Comparison of ENCODE assay signal across 8 cellular contexts in the genomic region with DNA sequence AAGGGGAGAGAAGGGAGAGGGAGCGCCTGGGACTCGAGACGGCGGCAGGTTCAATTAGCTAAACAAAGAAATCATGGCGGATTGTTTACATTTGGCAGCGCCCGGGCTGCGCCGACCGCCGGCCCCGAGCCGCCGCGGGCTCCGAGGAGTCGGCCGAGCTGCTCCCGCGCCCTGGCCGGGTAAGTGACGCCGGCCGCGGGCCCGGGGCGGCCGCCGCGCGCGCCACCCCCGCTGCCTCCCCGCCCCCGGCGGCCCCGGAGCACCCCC.
A peak's percentile ranks its signal among the peaks of the same experiment; 100 is the strongest.
DNase-seq lines count a peak whose midpoint lies in the region; ATAC-seq and TF ChIP-seq lines count a peak whose summit lies in the region.

No MANE protein-coding gene starts in this region.

- no peak overlapping the region for H2AFZ ChIP-seq in fibroblast of lung (ENCODE audit: low read length)

- H3K4me3 ChIP-seq in Peyer's patch (peak overlapping the region in 3 of 4 donors; percentile 20 to 46 (median 40)), fibroblast of lung (replicated peaks in 1 of 4; ENCODE audit: control extremely low read depth in 1 of 4, insufficient read depth in 1 of 4, low read depth in 3 of 4, low read length in 4 of 4) (peak overlapping the region; percentile 20 to 60 (median 44)), skeletal muscle cell (ENCODE audit: low read depth, low read length) (peak overlapping the region; percentile 53)

- TF ChIP-seq CTCF in Peyer's patch (IDR thresholded peaks at IDR 0.05) (no peak), fibroblast of lung (conservative IDR thresholded peaks at IDR 0.05 in 1 of 2, IDR thresholded peaks at IDR 0.05 in 1 of 2; ENCODE audit: low read depth in 1 of 2, low read length in 2 of 2) (no peak)

- no peak for TF ChIP-seq POLR2A in Peyer's patch (IDR thresholded peaks at IDR 0.05)

- H3K9ac ChIP-seq in fibroblast of lung (ENCODE audit: insufficient read depth, low read length): no peak overlapping the region

- peak; percentile 62 for ATAC-seq in HG02885 (IDR thresholded peaks at IDR 0.05; ENCODE audit: poor library complexity, unreplicated experiment)
- ATAC-seq in HG02623 (IDR thresholded peaks at IDR 0.05; ENCODE audit: unreplicated experiment): no peak
- no peak for ATAC-seq in GM18867 (IDR thresholded peaks at IDR 0.05; ENCODE audit: unreplicated experiment)

- DNase-seq in GM03348 (ENCODE audit: low spot score) (peak; percentile 35), Peyer's patch (no peak), fibroblast of lung (ENCODE audit: low read depth in 2 of 2) (peak; percentile 3 to 25), skeletal muscle cell (ENCODE audit: low read depth) (no peak), activated gamma-delta T cell (lab: John Stamatoyannopoulos, UW) (no peak)

- no peaks in the 10 kb centered on the region for H3K79me2 ChIP-seq in fibroblast of lung (ENCODE audit: control insufficient read depth, insufficient read depth, low read length)

- H3K36me3 ChIP-seq in Peyer's patch: no peaks in the 10 kb centered on the region
- no peaks in the 10 kb centered on the region for H3K36me3 ChIP-seq in fibroblast of lung (ENCODE audit: control insufficient read depth, insufficient read depth, low read length)

- H4K20me1 ChIP-seq in fibroblast of lung (ENCODE audit: control insufficient read depth, extremely low read depth, insufficient read depth, low read length): no peaks in the 10 kb centered on the region

- no peak overlapping the region for H3K27ac ChIP-seq in Peyer's patch
- no peak overlapping the region for H3K27ac ChIP-seq in fibroblast of lung (ENCODE audit: insufficient read depth, low read length)

- peaks cover 0 to 17% (median 0%) of the 10 kb centered on the region in 4 donors for H3K4me1 ChIP-seq in Peyer's patch
- no peaks in the 10 kb centered on the region for H3K4me1 ChIP-seq in fibroblast of lung (ENCODE audit: control insufficient read depth, extremely low read depth, insufficient read depth, low read length)

- H3K4me2 ChIP-seq in fibroblast of lung (ENCODE audit: extremely low read depth, insufficient read depth, low read length): peak overlapping the region; percentile 69

- H3K27me3 ChIP-seq in Peyer's patch: no peaks in the 10 kb centered on the region
- no peaks in the 10 kb centered on the region for H3K27me3 ChIP-seq in fibroblast of lung (ENCODE audit: control insufficient read depth, insufficient read depth, low read length)

- no peaks in the 10 kb centered on the region for H3K9me3 ChIP-seq in Peyer's patch
- H3K9me3 ChIP-seq in fibroblast of lung (ENCODE audit: control insufficient read depth, insufficient read depth, low read depth, low read length): no peaks in the 10 kb centered on the region

Comparison
In these comparisons a context has a peak if more than half of its experiments do, and no peak if none do; other contexts are left out.
1. DNase-seq: peak in GM03348 (single experiment) and fibroblast of lung (2 of 2); none in Peyer's patch (0 of 3), skeletal muscle cell (single experiment) and activated gamma-delta T cell (single experiment).
2. Peak in every context shown above with its lines, with median percentiles within 50 percentile points of each other: H3K4me3 ChIP-seq.